ENCODE assay signal across 8 cellular contexts in the genomic region with DNA sequence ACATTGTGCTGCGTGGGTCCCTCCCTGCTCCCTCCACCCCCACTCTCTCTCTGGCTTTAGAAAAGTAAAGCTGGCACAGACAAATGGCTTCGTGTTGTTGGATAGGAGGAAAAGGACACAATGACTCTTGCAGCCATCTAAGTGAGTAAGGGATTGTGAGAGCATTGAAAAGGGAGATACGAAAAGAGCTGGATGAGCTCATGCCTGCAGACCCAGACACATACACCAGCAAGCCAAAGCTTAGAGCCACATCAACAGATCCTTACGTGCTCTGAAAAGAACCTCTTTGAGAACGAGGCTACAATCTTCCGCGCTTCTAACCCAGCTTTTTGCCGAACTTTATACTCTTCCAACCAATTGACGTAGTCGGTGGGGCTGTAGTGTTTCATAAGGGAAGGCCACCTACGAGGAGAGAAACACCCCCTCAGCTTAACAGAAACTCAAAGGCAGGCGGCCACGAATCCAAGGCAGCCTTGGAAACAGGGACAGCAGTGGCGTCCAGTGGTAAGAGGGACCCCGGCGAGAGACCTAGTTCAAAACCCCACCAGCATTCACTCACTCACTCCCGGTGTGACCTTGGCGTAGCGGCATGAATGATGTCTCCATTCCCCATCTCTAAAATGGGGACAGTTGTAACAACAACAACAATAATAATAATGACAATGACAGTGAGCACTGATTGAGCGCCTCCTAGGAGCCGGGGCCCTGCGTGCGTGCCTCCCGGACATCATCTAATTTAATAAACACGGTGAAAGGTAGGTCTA. TPM values are rescaled to one million over a fixed set of nuclear protein-coding genes. Genes with fewer than 3 reads are reported as not detected.
DNase-seq lines count a peak whose midpoint lies in the region; ATAC-seq and TF ChIP-seq lines count a peak whose summit lies in the region.

No MANE protein-coding gene starts in this region.

- H3K36me3 ChIP-seq in A673 (ENCODE audit: insufficient read depth, low read length, poor library complexity, severe bottlenecking) = peaks cover 18% of the 10 kb centered on the region

- intact Hi-C loops in A673 (cut with micrococcal nuclease; ENCODE audit: unreplicated experiment) = no loop called here

- peak overlapping the region; percentile 87 for H3K4me3 ChIP-seq in A673 (ENCODE audit: low read depth, low read length, poor library complexity, severe bottlenecking)

- BruUV-seq in A673 (replicated peaks; lab: Mats Ljungman, UMichigan) = no TSS peak

- CTCF ChIA-PET in A673 (lab: Charles Lee) = no interaction called here

- POLR2A ChIA-PET in A673 (lab: Charles Lee; ENCODE audit: low non-redundant PET) = no interaction called here

- no peak for TF ChIP-seq CTCF in A673 (conservative IDR thresholded peaks at IDR 0.05; ENCODE audit: low read depth, low read length)

- no peaks in the 10 kb centered on the region for H3K9me3 ChIP-seq in A673 (ENCODE audit: low read depth, low read length, poor library complexity, severe bottlenecking)

- ATAC-seq in HG02798 (IDR thresholded peaks at IDR 0.05; ENCODE audit: poor library complexity, unreplicated experiment) = no peak

- peak; percentile 22 for DNase-seq in A673 (ENCODE audit: low spot score)
- peak; percentile 37 for DNase-seq in HCEC 1CT
- peak in 41 of 58 donors; percentile 6 to 71 (median 36) for DNase-seq in anterior cingulate cortex (lab: John Stamatoyannopoulos, UW)
- DNase-seq in hypothalamus (lab: John Stamatoyannopoulos, UW) = peak in 27 of 51 donors; percentile 4 to 73 (median 33)
- peak; percentile 11 for DNase-seq in pulmonary artery endothelial cell (ENCODE audit: low read depth, low spot score)
- no peak for DNase-seq in T-helper 9 cell
- DNase-seq in activated CD4-positive, CD25-positive, alpha-beta regulatory T cell treated with anti-CD3 and anti-CD28 coated beads, Interleukin-2, amount 50 U/mL, for 72 hours = no peak

- H3K27me3 ChIP-seq in A673 (replicated peaks; ENCODE audit: insufficient read depth, low read depth, low read length, poor library complexity) = peaks cover 3% of the 10 kb centered on the region

- peak overlapping the region; percentile 49 for H3K27ac ChIP-seq in A673 (ENCODE audit: low read depth, low read length, poor library complexity, severe bottlenecking)

- H3K4me1 ChIP-seq in A673 (ENCODE audit: insufficient read depth, low read length, poor library complexity, severe bottlenecking) = no peaks in the 10 kb centered on the region

RNA-seq across cellular contexts. Expression of a gene that starts 1.1 kb away (rescaled TPM):
- 45.4 and 47.7 TPM in 2 replicates for total RNA-seq in A673 (2021)
- total RNA-seq in pulmonary artery endothelial cell = 151 and 158 TPM in 2 replicates

Comparison
In these comparisons a context has a peak if more than half of its experiments do, and no peak if none do; other contexts are left out.
1. DNase-seq: peak in A673 (single experiment), HCEC 1CT (single experiment), anterior cingulate cortex (41 of 58), hypothalamus (27 of 51) and pulmonary artery endothelial cell (single experiment); none in T-helper 9 cell (single experiment) and activated CD4-positive, CD25-positive, alpha-beta regulatory T cell treated with anti-CD3 and anti-CD28 coated beads, Interleukin-2, amount 50 U/mL, for 72 hours (single experiment).